Comparison of ENCODE assay signal across 1 cellular context in genomic region chr14:68656452-68656851, GRCh38.
TF ChIP-seq lines count a peak whose summit lies in the region.

No MANE protein-coding gene starts in this region.

TF ChIP-seq in A549, 52 proteins besides CTCF, POLR2A, EP300 and RAD21:
- TF ChIP-seq ZFP36 (IDR thresholded peaks at IDR 0.05; ENCODE audit: borderline replicate concordance, partially characterized antibody) (no peak), ZSCAN20 (CRISPR knock-in tag; IDR thresholded peaks at IDR 0.05) (no peak), CBX2 (IDR thresholded peaks at IDR 0.05; ENCODE audit: borderline replicate concordance, low read depth) (no peak), ESRRA (IDR thresholded peaks at IDR 0.05; ENCODE audit: borderline replicate concordance, low read length) (no peak), EHF (CRISPR knock-in tag; IDR thresholded peaks at IDR 0.05) (no peak), SREBF2 (IDR thresholded peaks at IDR 0.05) (no peak), HOXA7 (CRISPR knock-in tag; IDR thresholded peaks at IDR 0.05) (no peak), FOXS1 (CRISPR knock-in tag; IDR thresholded peaks at IDR 0.05) (no peak), ZNF302 (CRISPR knock-in tag; IDR thresholded peaks at IDR 0.05) (no peak), FOSL2 (IDR thresholded peaks at IDR 0.05) (no peak), FOSL2 (CRISPR knock-in tag; IDR thresholded peaks at IDR 0.05) (no peak), RNF2 (IDR thresholded peaks at IDR 0.05; ENCODE audit: borderline replicate concordance, low read depth) (no peak), RCOR1 (IDR thresholded peaks at IDR 0.05; ENCODE audit: low read depth, low read length) (no peak), BCL3 (IDR thresholded peaks at IDR 0.05) (no peak), JUN (IDR thresholded peaks at IDR 0.05) (no peak), CBX8 (IDR thresholded peaks at IDR 0.05) (no peak)
- TF ChIP-seq, protein P1, sequence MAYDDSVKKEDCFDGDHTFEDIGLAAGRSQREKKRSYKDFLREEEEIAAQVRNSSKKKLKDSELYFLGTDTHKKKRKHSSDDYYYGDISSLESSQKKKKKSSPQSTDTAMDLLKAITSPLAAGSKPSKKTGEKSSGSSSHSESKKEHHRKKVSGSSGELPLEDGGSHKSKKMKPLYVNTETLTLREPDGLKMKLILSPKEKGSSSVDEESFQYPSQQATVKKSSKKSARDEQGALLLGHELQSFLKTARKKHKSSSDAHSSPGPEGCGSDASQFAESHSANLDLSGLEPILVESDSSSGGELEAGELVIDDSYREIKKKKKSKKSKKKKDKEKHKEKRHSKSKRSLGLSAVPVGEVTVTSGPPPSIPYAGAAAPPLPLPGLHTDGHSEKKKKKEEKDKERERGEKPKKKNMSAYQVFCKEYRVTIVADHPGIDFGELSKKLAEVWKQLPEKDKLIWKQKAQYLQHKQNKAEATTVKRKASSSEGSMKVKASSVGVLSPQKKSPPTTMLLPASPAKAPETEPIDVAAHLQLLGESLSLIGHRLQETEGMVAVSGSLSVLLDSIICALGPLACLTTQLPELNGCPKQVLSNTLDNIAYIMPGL (CRISPR knock-in tag; IDR thresholded peaks at IDR 0.05; ENCODE audit: borderline replicate concordance): no peak
- TF ChIP-seq, protein P2, sequence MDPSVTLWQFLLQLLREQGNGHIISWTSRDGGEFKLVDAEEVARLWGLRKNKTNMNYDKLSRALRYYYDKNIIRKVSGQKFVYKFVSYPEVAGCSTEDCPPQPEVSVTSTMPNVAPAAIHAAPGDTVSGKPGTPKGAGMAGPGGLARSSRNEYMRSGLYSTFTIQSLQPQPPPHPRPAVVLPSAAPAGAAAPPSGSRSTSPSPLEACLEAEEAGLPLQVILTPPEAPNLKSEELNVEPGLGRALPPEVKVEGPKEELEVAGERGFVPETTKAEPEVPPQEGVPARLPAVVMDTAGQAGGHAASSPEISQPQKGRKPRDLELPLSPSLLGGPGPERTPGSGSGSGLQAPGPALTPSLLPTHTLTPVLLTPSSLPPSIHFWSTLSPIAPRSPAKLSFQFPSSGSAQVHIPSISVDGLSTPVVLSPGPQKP (IDR thresholded peaks at IDR 0.05; ENCODE audit: low read depth, low read length): no peak
